ENCODE assay signal across 15 cellular contexts in the genomic region with DNA sequence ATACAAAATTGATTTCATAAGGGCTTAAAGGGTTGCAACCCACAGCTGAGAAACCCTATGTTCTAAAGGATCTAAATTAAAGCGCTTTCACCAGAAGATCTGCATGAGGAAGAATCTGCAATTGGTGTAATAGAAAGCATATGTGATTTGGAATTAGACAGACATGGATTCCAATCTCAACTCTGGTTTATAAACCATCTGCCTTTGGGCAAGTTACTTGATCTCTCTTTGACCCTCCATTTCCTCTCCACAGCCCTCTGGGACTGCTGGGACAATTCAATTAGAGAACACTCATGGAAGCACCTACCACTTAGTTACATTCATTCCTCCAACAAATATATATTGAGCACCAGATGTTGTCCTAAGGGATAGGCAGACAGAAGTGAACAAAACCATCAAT.
DNase-seq lines count a peak whose midpoint lies in the region; ATAC-seq and TF ChIP-seq lines count a peak whose summit lies in the region.
"Had no signal": no experiment of that assay in that cellular context is flagged by ENCODE, and none has a peak within 500 bp of the region (broad histone marks: within the 10 kb centered on the region; RNA-seq: fewer than 3 reads in every experiment).

No MANE protein-coding gene starts in this region.

- TF ChIP-seq CTCF in AG09319 (IDR thresholded peaks at IDR 0.05; ENCODE audit: low read depth, low read length) = no peak
- no peak for TF ChIP-seq CTCF in HFFc6 (IDR thresholded peaks at IDR 0.05)
- TF ChIP-seq CTCF in WTC11 (IDR thresholded peaks at IDR 0.05) = no peak
- TF ChIP-seq CTCF in mesothelial cell of epicardium (IDR thresholded peaks at IDR 0.05; ENCODE audit: unreplicated experiment) = no peak
- no peak for TF ChIP-seq CTCF in omental fat pad (IDR thresholded peaks at IDR 0.05)

- H3K4me3 Mint-ChIP-seq in HFFc6 (no peak overlapping the region), WTC11 (no peak overlapping the region), mesothelial cell of epicardium (no peak overlapping the region)
- H3K4me3 Mint-ChIP-seq in activated naive CD8-positive, alpha-beta T cell treated with anti-CD3 and anti-CD28 coated beads for 36 hours = no peak overlapping the region
- H3K4me3 Mint-ChIP-seq: CD8-positive, alpha-beta memory T cell had no signal

- H3K36me3 Mint-ChIP-seq in HFFc6 (ENCODE audit: low read depth) = peaks cover 56% of the 10 kb centered on the region
- H3K36me3 Mint-ChIP-seq in WTC11 = peaks cover 12% of the 10 kb centered on the region
- peaks cover 61% of the 10 kb centered on the region for H3K36me3 Mint-ChIP-seq in mesothelial cell of epicardium
- no peaks in the 10 kb centered on the region for H3K36me3 Mint-ChIP-seq in activated naive CD8-positive, alpha-beta T cell treated with anti-CD3 and anti-CD28 coated beads for 36 hours
- H3K36me3 Mint-ChIP-seq: CD8-positive, alpha-beta memory T cell had no signal

- H3K9me3 Mint-ChIP-seq in HFFc6 (no peaks in the 10 kb centered on the region), WTC11 (no peaks in the 10 kb centered on the region), mesothelial cell of epicardium (no peaks in the 10 kb centered on the region)
- H3K9me3 Mint-ChIP-seq in activated naive CD8-positive, alpha-beta T cell treated with anti-CD3 and anti-CD28 coated beads for 36 hours = no peaks in the 10 kb centered on the region
- H3K9me3 Mint-ChIP-seq: CD8-positive, alpha-beta memory T cell had no signal

- POLR2A ChIA-PET in WTC11 (lab: Charles Lee) = no interaction called here

- H3K27me3 Mint-ChIP-seq in HFFc6 (ENCODE audit: insufficient read depth) = no peaks in the 10 kb centered on the region
- H3K27me3 Mint-ChIP-seq in WTC11 (ENCODE audit: low read depth) = no peaks in the 10 kb centered on the region
- no peaks in the 10 kb centered on the region for H3K27me3 Mint-ChIP-seq in mesothelial cell of epicardium (ENCODE audit: low read depth)
- no peaks in the 10 kb centered on the region for H3K27me3 Mint-ChIP-seq in activated naive CD8-positive, alpha-beta T cell treated with anti-CD3 and anti-CD28 coated beads for 36 hours

- DNase-seq in AG09319 (ENCODE audit: extremely low read depth, low read depth) (peak; percentile 41), HFFc6 (no peak), WTC11 (ENCODE audit: low spot score) (no peak), mesothelial cell of epicardium (ENCODE audit: low spot score in 2 of 2, unreplicated experiment in 2 of 2) (no peak), omental fat pad (ENCODE audit: low spot score) (no peak)
- no peak for DNase-seq in activated naive CD8-positive, alpha-beta T cell treated with anti-CD3 and anti-CD28 coated beads for 36 hours
- DNase-seq: CD8-positive, alpha-beta memory T cell; H7; MG63; NCI-H1092 treated with DMSO at 0.1 percent for 48 hours; NCI-H1694; SIG-M5 had no signal

- ATAC-seq in WTC11 = no peak
- ATAC-seq in GM18498 (IDR thresholded peaks at IDR 0.05; ENCODE audit: unreplicated experiment) = no peak
- no peak for ATAC-seq in HG03520 (IDR thresholded peaks at IDR 0.05; ENCODE audit: unreplicated experiment)
- no peak for ATAC-seq in omental fat pad (ENCODE audit: low FRiP score)
- ATAC-seq: HepG2 had no signal

- peaks cover 60% of the 10 kb centered on the region for H3K4me1 Mint-ChIP-seq in HFFc6 (ENCODE audit: low read depth)
- H3K4me1 Mint-ChIP-seq in WTC11 = peaks cover 28% of the 10 kb centered on the region
- H3K4me1 Mint-ChIP-seq in mesothelial cell of epicardium = peaks cover 17% of the 10 kb centered on the region
- no peaks in the 10 kb centered on the region for H3K4me1 Mint-ChIP-seq in activated naive CD8-positive, alpha-beta T cell treated with anti-CD3 and anti-CD28 coated beads for 36 hours
- H3K4me1 Mint-ChIP-seq: CD8-positive, alpha-beta memory T cell had no signal

- H3K27ac Mint-ChIP-seq in HFFc6 (peak overlapping the region; percentile 33), WTC11 (peak overlapping the region; percentile 28; the same call in 1 of the 2 replicates), mesothelial cell of epicardium (peak overlapping the region; percentile 17)
- no peak overlapping the region for H3K27ac Mint-ChIP-seq in activated naive CD8-positive, alpha-beta T cell treated with anti-CD3 and anti-CD28 coated beads for 36 hours
- H3K27ac Mint-ChIP-seq: CD8-positive, alpha-beta memory T cell had no signal

- CTCF ChIA-PET in WTC11 (lab: Charles Lee) = no interaction called here

TF ChIP-seq in WTC11, 78 proteins besides CTCF, POLR2A, EP300 and RAD21:
- TF ChIP-seq, protein P1, sequence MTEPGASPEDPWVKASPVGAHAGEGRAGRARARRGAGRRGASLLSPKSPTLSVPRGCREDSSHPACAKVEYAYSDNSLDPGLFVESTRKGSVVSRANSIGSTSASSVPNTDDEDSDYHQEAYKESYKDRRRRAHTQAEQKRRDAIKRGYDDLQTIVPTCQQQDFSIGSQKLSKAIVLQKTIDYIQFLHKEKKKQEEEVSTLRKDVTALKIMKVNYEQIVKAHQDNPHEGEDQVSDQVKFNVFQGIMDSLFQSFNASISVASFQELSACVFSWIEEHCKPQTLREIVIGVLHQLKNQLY (CRISPR knock-in tag; IDR thresholded peaks at IDR 0.05) = no peak
- no peak for TF ChIP-seq MYBL2 (CRISPR knock-in tag; IDR thresholded peaks at IDR 0.05)
- TF ChIP-seq, protein P2, sequence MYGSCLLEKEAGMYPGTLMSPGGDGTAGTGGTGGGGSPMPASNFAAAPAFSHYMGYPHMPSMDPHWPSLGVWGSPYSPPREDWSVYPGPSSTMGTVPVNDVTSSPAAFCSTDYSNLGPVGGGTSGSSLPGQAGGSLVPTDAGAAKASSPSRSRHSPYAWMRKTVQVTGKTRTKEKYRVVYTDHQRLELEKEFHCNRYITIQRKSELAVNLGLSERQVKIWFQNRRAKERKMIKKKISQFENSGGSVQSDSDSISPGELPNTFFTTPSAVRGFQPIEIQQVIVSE (CRISPR knock-in tag; IDR thresholded peaks at IDR 0.05; ENCODE audit: borderline replicate concordance) = no peak
- TF ChIP-seq, protein P3, sequence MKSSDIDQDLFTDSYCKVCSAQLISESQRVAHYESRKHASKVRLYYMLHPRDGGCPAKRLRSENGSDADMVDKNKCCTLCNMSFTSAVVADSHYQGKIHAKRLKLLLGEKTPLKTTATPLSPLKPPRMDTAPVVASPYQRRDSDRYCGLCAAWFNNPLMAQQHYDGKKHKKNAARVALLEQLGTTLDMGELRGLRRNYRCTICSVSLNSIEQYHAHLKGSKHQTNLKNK (CRISPR knock-in tag; IDR thresholded peaks at IDR 0.05) = no peak
- TF ChIP-seq, protein P4, sequence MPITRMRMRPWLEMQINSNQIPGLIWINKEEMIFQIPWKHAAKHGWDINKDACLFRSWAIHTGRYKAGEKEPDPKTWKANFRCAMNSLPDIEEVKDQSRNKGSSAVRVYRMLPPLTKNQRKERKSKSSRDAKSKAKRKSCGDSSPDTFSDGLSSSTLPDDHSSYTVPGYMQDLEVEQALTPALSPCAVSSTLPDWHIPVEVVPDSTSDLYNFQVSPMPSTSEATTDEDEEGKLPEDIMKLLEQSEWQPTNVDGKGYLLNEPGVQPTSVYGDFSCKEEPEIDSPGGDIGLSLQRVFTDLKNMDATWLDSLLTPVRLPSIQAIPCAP (CRISPR knock-in tag; IDR thresholded peaks at IDR 0.05) = no peak
- no peak for TF ChIP-seq ZNF121 (CRISPR knock-in tag; IDR thresholded peaks at IDR 0.05)
- TF ChIP-seq, protein P5, sequence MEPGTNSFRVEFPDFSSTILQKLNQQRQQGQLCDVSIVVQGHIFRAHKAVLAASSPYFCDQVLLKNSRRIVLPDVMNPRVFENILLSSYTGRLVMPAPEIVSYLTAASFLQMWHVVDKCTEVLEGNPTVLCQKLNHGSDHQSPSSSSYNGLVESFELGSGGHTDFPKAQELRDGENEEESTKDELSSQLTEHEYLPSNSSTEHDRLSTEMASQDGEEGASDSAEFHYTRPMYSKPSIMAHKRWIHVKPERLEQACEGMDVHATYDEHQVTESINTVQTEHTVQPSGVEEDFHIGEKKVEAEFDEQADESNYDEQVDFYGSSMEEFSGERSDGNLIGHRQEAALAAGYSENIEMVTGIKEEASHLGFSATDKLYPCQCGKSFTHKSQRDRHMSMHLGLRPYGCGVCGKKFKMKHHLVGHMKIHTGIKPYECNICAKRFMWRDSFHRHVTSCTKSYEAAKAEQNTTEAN (CRISPR knock-in tag; IDR thresholded peaks at IDR 0.05) = no peak
- no peak for TF ChIP-seq CREM (CRISPR knock-in tag; IDR thresholded peaks at IDR 0.05)
